In genomic region chr5:171549259-171549658, GRCh38 we compare ENCODE assay signal across 35 cellular contexts.
"Had no signal": no experiment of that assay in that cellular context is flagged by ENCODE, and none has a peak within 500 bp of the region (broad histone marks: within the 10 kb centered on the region; RNA-seq: fewer than 3 reads in every experiment).

No MANE protein-coding gene starts in this region.

- H3K9ac ChIP-seq: KMS-11 had no signal

- H3K27me3 ChIP-seq: ascending aorta, Peyer's patch had no signal

- H3K4me2 ChIP-seq: KMS-11 had no signal

- H3K9me3 ChIP-seq: ascending aorta, Peyer's patch had no signal

- ATAC-seq: activated naive CD8-positive, alpha-beta T cell treated with anti-CD3 and anti-CD28 coated beads, Interleukin-2, amount 50 U/mL, for 24 hours; activated T-cell treated with anti-CD3 and anti-CD28 coated beads, Interleukin-2, amount 50 U/mL, for 4 hours; PC-3; SK-N-SH treated with all-trans-retinoic acid at 6 μM for 48 hours had no signal

- H3K4me1 ChIP-seq: ascending aorta, Peyer's patch had no signal

- DNase-seq: activated B cell treated with CpG ODN at 0.5 μM for 24 hours; activated CD4-positive, alpha-beta memory T cell treated with anti-CD3 and anti-CD28 coated beads for 36 hours; activated CD4-positive, alpha-beta T cell treated with anti-CD3 and anti-CD28 coated beads for 4 hours; activated CD4-positive, alpha-beta T cell treated with anti-CD3 and anti-CD28 coated beads, Interleukin-2, amount 50 U/mL, for 1 hour; activated CD4-positive, CD25-positive, alpha-beta regulatory T cell treated with anti-CD3 and anti-CD28 coated beads, Interleukin-2, amount 50 U/mL, for 72 hours; activated CD8-positive, alpha-beta memory T cell treated with anti-CD3 and anti-CD28 coated beads, Interleukin-2, amount 50 U/mL, for 4 hours; activated gamma-delta T cell treated with Interleukin-2 at 50 U/mL for 16 hours; activated naive CD4-positive, alpha-beta T cell treated with anti-CD3 and anti-CD28 coated beads for 36 hours; activated naive CD8-positive, alpha-beta T cell treated with anti-CD3 and anti-CD28 coated beads, Interleukin-2, amount 50 U/mL, for 24 hours; activated T-cell treated with anti-CD3 and anti-CD28 coated beads for 4 hours; activated T-cell treated with anti-CD3 and anti-CD28 coated beads, Interleukin-2, amount 50 U/mL, for 4 hours; MM.1S; MV-4-11; NCI-H1092; NCI-H1436 treated with DMSO at 0.1 percent for 48 hours; NCI-H187; NCI-H2029 treated with DMSO at 0.1 percent for 48 hours; NCI-H2107; NCI-H2171; NCI-H510A; NCI-H526; NCI-H748 treated with DMSO at 0.1 percent for 48 hours; NK-92 treated with Interleukin-12 subunit alpha and Interleukin-12 subunit beta, amount 100 ng/mL, for 24 hours; PC-3; Peyer's patch; RPMI8226; SIG-M5; SW 1271; T-helper 1 cell; T-helper 2 cell; T-helper 9 cell had no signal

- H3K36me3 ChIP-seq: ascending aorta, Peyer's patch had no signal

- H3K27ac ChIP-seq: ascending aorta, KMS-11, Peyer's patch, VCaP had no signal

- H3K4me3 ChIP-seq: ascending aorta, Peyer's patch had no signal
